In genomic region chr5:96935556-96936430, GRCh38 we compare ENCODE assay signal across 8 cellular contexts. TPM values are rescaled to one million over a fixed set of nuclear protein-coding genes. Genes with fewer than 3 reads are reported as not detected.
DNase-seq lines count a peak whose midpoint lies in the region; ATAC-seq and TF ChIP-seq lines count a peak whose summit lies in the region.

TSS of gene LNPEP (plus strand) at chr5:96936080. CDS start at chr5:96936156, 76 bp downstream.

- no peaks in the 10 kb centered on the region for H3K9me3 ChIP-seq in testis

- peaks cover 16 to 24% of the 10 kb centered on the region in 2 donors for H3K36me3 Mint-ChIP-seq in activated naive CD4-positive, alpha-beta T cell treated with anti-CD3 and anti-CD28 coated beads, Interleukin-2, amount 50 U/mL, for 72 hours

- H3K27me3 ChIP-seq in testis: no peaks in the 10 kb centered on the region

- H3K4me1 ChIP-seq in testis: peaks cover 16% of the 10 kb centered on the region

- H3K36me3 ChIP-seq in testis (ENCODE audit: low read depth, missing control alignments): no peaks in the 10 kb centered on the region

- H3K4me3 ChIP-seq in testis: peak within 1 kb of the TSS; percentile 87 to 96

- H3K27ac ChIP-seq in testis: peak within 1 kb of the TSS; percentile 87 to 94

- peak within 1 kb of the TSS; percentile 95 to 97 for H3K27ac Mint-ChIP-seq in activated naive CD4-positive, alpha-beta T cell treated with anti-CD3 and anti-CD28 coated beads, Interleukin-2, amount 50 U/mL, for 72 hours

- no peak for TF ChIP-seq POLR2A in testis (IDR thresholded peaks at IDR 0.05)

- no peaks in the 10 kb centered on the region for H3K9me3 Mint-ChIP-seq in activated naive CD4-positive, alpha-beta T cell treated with anti-CD3 and anti-CD28 coated beads, Interleukin-2, amount 50 U/mL, for 72 hours

- DNase-seq in GM04504 (ENCODE audit: low read depth) (peak; percentile 93), NCI-H1092 (lab: John Stamatoyannopoulos, UW) (peak; percentile 91), glomerular endothelial cell (ENCODE audit: extremely low read depth, low read depth, low spot score) (peak; percentile 61), omental fat pad (ENCODE audit: low spot score) (peak; percentile 70), testis (peak; percentile 97)
- DNase-seq in activated naive CD4-positive, alpha-beta T cell treated with anti-CD3 and anti-CD28 coated beads, Interleukin-2, amount 50 U/mL, for 72 hours (ENCODE audit: low spot score in 2 of 2): peak; percentile 94

- peak; percentile 53 for ATAC-seq in HG02588 (IDR thresholded peaks at IDR 0.05; ENCODE audit: unreplicated experiment)
- peak; percentile 85 for ATAC-seq in SK-N-SH treated with all-trans-retinoic acid at 6 μM for 48 hours
- peak; percentile 62 to 75 for ATAC-seq in activated naive CD4-positive, alpha-beta T cell treated with anti-CD3 and anti-CD28 coated beads, Interleukin-2, amount 50 U/mL, for 72 hours
- ATAC-seq in omental fat pad (ENCODE audit: low FRiP score): peak; percentile 91

- intact Hi-C loops in testis (cut with DNase I; ENCODE audit: low total_unique reads): no loop called here

- 0 to 1% methylated on average over 34 to 71 of the region's 79 CpGs for WGBS in testis, 2 donors

- TF ChIP-seq CTCF in omental fat pad (IDR thresholded peaks at IDR 0.05) (no peak), testis (IDR thresholded peaks at IDR 0.05) (no peak)

TF ChIP-seq in SK-N-SH treated with all-trans-retinoic acid at 6 μM for 48 hours, 23 proteins besides CTCF, POLR2A, EP300 and RAD21:
- TF ChIP-seq RARB (CRISPR knock-in tag; IDR thresholded peaks at IDR 0.05) (no peak), TSHZ2 (CRISPR knock-in tag; IDR thresholded peaks at IDR 0.05) (peak; percentile 67; the same call in 1 of the 2 replicates)

RNA-seq across cellular contexts. Expression of gene LNPEP, which starts in this region (rescaled TPM):
- total RNA-seq in activated naive CD4-positive, alpha-beta T cell treated with anti-CD3 and anti-CD28 coated beads, Interleukin-2, amount 50 U/mL, for 72 hours: 10 to 100 TPM; 60.4 to 64.7 TPM
- total RNA-seq in glomerular endothelial cell (22.4 and 28.0 TPM in 2 replicates), omental fat pad (100 to 1,000 TPM in 1 of 4 donors, 10 to 100 TPM in 3; 51.4 to 155 (median 62.8) TPM), testis (10 to 100 TPM; 28.0 to 33.1 TPM)
- 10.9 TPM for polyA plus RNA-seq in testis (ENCODE audit: insufficient read depth, low read depth, low replicate concordance)

Comparison
In these comparisons a context has a peak if more than half of its experiments do, and no peak if none do; other contexts are left out.
1. Peak in every context shown above with its lines: DNase-seq, ATAC-seq, H3K4me3 ChIP-seq and H3K27ac ChIP-seq.